Comparison of ENCODE assay signal across 1 cellular context in genomic region chr10:132337019-132337418, GRCh38.
TF ChIP-seq lines count a peak whose summit lies in the region.

No MANE protein-coding gene starts in this region.

TF ChIP-seq in HepG2, 621 proteins besides CTCF, POLR2A, EP300 and RAD21 (continued from another document):
- TF ChIP-seq UBTF (CRISPR knock-in tag; IDR thresholded peaks at IDR 0.05) = no peak
